ENCODE assay signal across 1 cellular context in genomic region chr16:53446090-53446489, GRCh38.
TF ChIP-seq lines count a peak whose summit lies in the region.

No MANE protein-coding gene starts in this region.

TF ChIP-seq in WTC11, 78 proteins besides CTCF, POLR2A, EP300 and RAD21:
- TF ChIP-seq FOXJ3 (CRISPR knock-in tag; IDR thresholded peaks at IDR 0.05; ENCODE audit: borderline replicate concordance) (no peak), ZNF396 (CRISPR knock-in tag; IDR thresholded peaks at IDR 0.05; ENCODE audit: borderline replicate concordance) (no peak), HMGXB4 (CRISPR knock-in tag; IDR thresholded peaks at IDR 0.05) (no peak), CBFB (CRISPR knock-in tag; IDR thresholded peaks at IDR 0.05; ENCODE audit: low read depth) (no peak), GTF2I (CRISPR knock-in tag; conservative IDR thresholded peaks at IDR 0.05) (no peak), GABPB1 (CRISPR knock-in tag; IDR thresholded peaks at IDR 0.05) (no peak)
